8 cellular contexts compared by ENCODE assay signal in the genomic region with DNA sequence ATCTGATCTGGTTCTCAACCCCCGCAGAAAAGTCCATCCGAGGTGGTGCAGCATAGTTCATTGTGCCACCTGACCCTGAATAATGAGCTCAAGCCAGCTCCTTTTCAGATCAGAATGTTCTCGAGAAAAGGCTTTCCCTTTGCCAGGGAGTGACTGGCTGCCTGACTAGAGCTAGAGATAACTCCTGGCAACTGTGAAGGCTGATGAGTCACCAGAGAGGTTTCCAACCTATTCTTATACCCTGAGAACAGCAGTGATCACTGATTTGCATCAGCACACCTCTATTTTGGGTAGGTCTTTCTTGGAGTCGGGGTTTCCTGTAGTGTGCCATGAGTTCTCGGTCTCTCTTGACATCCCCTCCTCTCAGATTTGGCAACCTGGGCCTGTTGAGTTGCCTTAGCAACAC.
DNase-seq lines count a peak whose midpoint lies in the region; ATAC-seq and TF ChIP-seq lines count a peak whose summit lies in the region.

No MANE protein-coding gene starts in this region.

- peaks cover 0 to 14% (median 0%) of the 10 kb centered on the region in 6 donors for H3K4me1 ChIP-seq in spleen

- H3K9me3 ChIP-seq in MG63: no peaks in the 10 kb centered on the region
- H3K9me3 ChIP-seq in spleen: no peaks in the 10 kb centered on the region

- intact Hi-C loops in spleen (cut with DNase I; ENCODE audit: low total_unique reads): no loop called here

- peak; percentile 78 for ATAC-seq in GM21576 (IDR thresholded peaks at IDR 0.05; ENCODE audit: unreplicated experiment)

- H3K4me3 ChIP-seq in GM06990 (replicated peaks; ENCODE audit: low read depth, low read length): no peak overlapping the region
- H3K4me3 ChIP-seq in MG63: no peak overlapping the region
- H3K4me3 ChIP-seq in spleen: no peak overlapping the region

- 65 to 94% (median 87%) methylated on average over 5 of the region's 5 CpGs for WGBS in spleen, 5 donors

- H3K27ac ChIP-seq in epithelial cell of prostate (peak overlapping the region; percentile 75), spleen (no peak overlapping the region)

- H3K36me3 ChIP-seq in GM06990 (ENCODE audit: control insufficient read depth, insufficient read depth, low read length): no peaks in the 10 kb centered on the region
- H3K36me3 ChIP-seq in MG63: no peaks in the 10 kb centered on the region
- H3K36me3 ChIP-seq in spleen: no peaks in the 10 kb centered on the region

- H3K27me3 ChIP-seq in GM06990 (replicated peaks; ENCODE audit: control insufficient read depth, insufficient read depth, low read length) (no peaks in the 10 kb centered on the region), MG63 (no peaks in the 10 kb centered on the region), spleen (replicated peaks in 1 of 7) (no peaks in the 10 kb centered on the region)

- TF ChIP-seq CTCF in GM06990 (IDR thresholded peaks at IDR 0.05; ENCODE audit: insufficient read depth, low read length, poor library complexity, severe bottlenecking): no peak
- TF ChIP-seq CTCF in spleen (IDR thresholded peaks at IDR 0.05 in 8 of 11, conservative IDR thresholded peaks at IDR 0.05 in 3 of 11): no peak

- no peak for TF ChIP-seq POLR2A in spleen (IDR thresholded peaks at IDR 0.05)

- DNase-seq in GM06990 (ENCODE audit: extremely low read depth, insufficient read length) (peak; percentile 34), MG63 (peak; percentile 82), epithelial cell of prostate (ENCODE audit: low read depth, low spot score) (peak; percentile 75), pulmonary artery endothelial cell (ENCODE audit: low read depth, low spot score) (peak; percentile 57), SKM-1 treated with dmso at 0.1 percent for 144 hours (lab: John Stamatoyannopoulos, UW; ENCODE audit: unreplicated experiment) (no peak), NAMALWA (ENCODE audit: low spot score) (no peak), spleen (no peak)

Comparison
In these comparisons a context has a peak if more than half of its experiments do, and no peak if none do; other contexts are left out.
1. DNase-seq: peak in GM06990 (single experiment), MG63 (single experiment), epithelial cell of prostate (single experiment) and pulmonary artery endothelial cell (single experiment); none in SKM-1 treated with dmso at 0.1 percent for 144 hours (single experiment), NAMALWA (single experiment) and spleen (single experiment).